Comparison of ENCODE assay signal across 23 cellular contexts in genomic region chr3:80519436-80519835, GRCh38.
"Had no signal": no experiment of that assay in that cellular context is flagged by ENCODE, and none has a peak within 500 bp of the region (broad histone marks: within the 10 kb centered on the region; RNA-seq: fewer than 3 reads in every experiment).

No MANE protein-coding gene starts in this region.

- H3K27ac ChIP-seq: colonic mucosa, epithelial cell of prostate, esophagus squamous epithelium, gastrocnemius medialis, heart right ventricle, left lung, lower lobe of right lung had no signal

- DNase-seq: colonic mucosa; cortex of kidney; effector CD8-positive, alpha-beta T cell; effector memory CD8-positive, alpha-beta T cell; endodermal cell; erythroblast; esophagus squamous epithelium; foreskin fibroblast; foreskin melanocyte; gastrocnemius medialis; glutamatergic neuron; head of caudate nucleus; heart right ventricle; hippocampal formation; left cardiac atrium; left lung; left ventricle myocardium superior; lower lobe of right lung; mesenchymal stem cell; naive B cell; naive thymus-derived CD8-positive, alpha-beta T cell had no signal

- H3K27me3 ChIP-seq: colonic mucosa, esophagus squamous epithelium, gastrocnemius medialis, heart right ventricle, left lung had no signal

- H3K4me1 ChIP-seq: colonic mucosa, esophagus squamous epithelium, gastrocnemius medialis, heart right ventricle, left lung, lower lobe of right lung had no signal

- H3K9me3 ChIP-seq: colonic mucosa, esophagus squamous epithelium, gastrocnemius medialis, heart right ventricle, left lung, lower lobe of right lung had no signal

- H3K36me3 ChIP-seq: colonic mucosa, esophagus squamous epithelium, gastrocnemius medialis, heart right ventricle, left lung, lower lobe of right lung had no signal

- ATAC-seq: effector memory CD8-positive, alpha-beta T cell; esophagus mucosa; gastrocnemius medialis; heart right ventricle; left cardiac atrium; left lung; left ventricle myocardium superior; lower lobe of right lung; naive thymus-derived CD8-positive, alpha-beta T cell had no signal

- H3K4me3 ChIP-seq: colonic mucosa, esophagus squamous epithelium, gastrocnemius medialis, heart right ventricle, left lung, lower lobe of right lung had no signal
